ENCODE assay signal across 18 cellular contexts in the genomic region with DNA sequence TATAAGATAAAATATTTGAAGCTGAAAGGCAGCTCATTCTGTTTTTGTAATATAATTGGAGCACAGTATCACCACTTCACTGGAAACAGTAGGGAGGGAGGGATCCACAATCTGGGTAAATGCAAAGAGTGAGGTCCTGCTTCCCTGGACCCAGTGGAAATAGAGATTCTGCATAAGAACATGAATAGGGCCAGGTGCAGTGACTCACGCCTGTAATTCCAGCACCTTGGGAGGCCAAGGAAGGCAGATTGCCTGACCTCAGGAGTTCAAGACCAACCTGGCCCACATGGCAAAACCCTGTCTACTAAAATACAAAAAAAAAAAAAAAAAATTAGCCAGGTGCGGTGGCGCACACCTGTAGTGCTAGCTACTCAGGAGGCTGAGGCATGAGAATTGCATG.
A peak's percentile ranks its signal among the peaks of the same experiment; 100 is the strongest.
DNase-seq lines count a peak whose midpoint lies in the region; ATAC-seq and TF ChIP-seq lines count a peak whose summit lies in the region.
"Had no signal": no experiment of that assay in that cellular context is flagged by ENCODE, and none has a peak within 500 bp of the region (broad histone marks: within the 10 kb centered on the region; RNA-seq: fewer than 3 reads in every experiment).

No MANE protein-coding gene starts in this region.

- no peak for TF ChIP-seq EP300 in transverse colon (IDR thresholded peaks at IDR 0.05; ENCODE audit: low read depth)

- TF ChIP-seq CTCF in GM23338 (conservative IDR thresholded peaks at IDR 0.05; ENCODE audit: low read depth in 2 of 2) (no peak), parathyroid adenoma (IDR thresholded peaks at IDR 0.05) (no peak), transverse colon (IDR thresholded peaks at IDR 0.05) (no peak)

- H3K9me3 Mint-ChIP-seq in GM23338 = no peaks in the 10 kb centered on the region
- H3K9me3 Mint-ChIP-seq in activated T-cell treated with anti-CD3 and anti-CD28 coated beads, Interleukin-2, amount 50 U/mL, for 72 hours = no peaks in the 10 kb centered on the region
- H3K9me3 Mint-ChIP-seq: CD4-positive, alpha-beta T cell had no signal

- peaks cover 32% of the 10 kb centered on the region for H3K4me1 Mint-ChIP-seq in GM23338
- H3K4me1 Mint-ChIP-seq in activated T-cell treated with anti-CD3 and anti-CD28 coated beads, Interleukin-2, amount 50 U/mL, for 72 hours (ENCODE audit: low read depth) = no peaks in the 10 kb centered on the region
- H3K4me1 Mint-ChIP-seq: IgD-negative memory B cell had no signal

- peaks cover 4% of the 10 kb centered on the region; the same call in 1 of the 2 replicates for H3K9me2 ChIP-seq in GM23338 (ENCODE audit: insufficient read depth)

- H3F3A ChIP-seq in GM23338 (replicated peaks; ENCODE audit: low read depth) = peaks cover 3% of the 10 kb centered on the region; the same call in 1 of the 2 replicates

- no peaks in the 10 kb centered on the region; the same call in 1 of the 2 replicates for H4K20me1 ChIP-seq in GM23338 (replicated peaks; ENCODE audit: insufficient read depth)

- no peak overlapping the region for H3K27ac Mint-ChIP-seq in GM23338
- H3K27ac Mint-ChIP-seq in activated T-cell treated with anti-CD3 and anti-CD28 coated beads, Interleukin-2, amount 50 U/mL, for 72 hours = no peak overlapping the region
- H3K27ac Mint-ChIP-seq: CD4-positive, alpha-beta T cell; IgD-negative memory B cell had no signal

- H3K9ac ChIP-seq in parathyroid adenoma = no peak overlapping the region

- H3K27ac ChIP-seq in GM23338 (ENCODE audit: low read depth) (no peak overlapping the region), parathyroid adenoma (no peak overlapping the region), transverse colon (no peak overlapping the region)
- H3K27ac ChIP-seq: C4-2B, HL-60 had no signal

- no peak overlapping the region for H3K4me3 ChIP-seq in GM23338
- H3K4me3 ChIP-seq in parathyroid adenoma (ENCODE audit: low read depth, low read length) = no peak overlapping the region
- H3K4me3 ChIP-seq in transverse colon = no peak overlapping the region
- H3K4me3 ChIP-seq: HAP-1 had no signal

- no peak overlapping the region for H2AFZ ChIP-seq in GM23338
- peak overlapping the region; percentile 28 for H2AFZ ChIP-seq in parathyroid adenoma

- 50 to 67% methylated on average over 2 to 3 of the region's 3 CpGs for WGBS in transverse colon (ENCODE audit: low coverage in 1 of 2), 2 donors

- H3K36me3 Mint-ChIP-seq in GM23338 (ENCODE audit: low read depth) = 0 out of 3 replicates have a peak, but pooled peaks cover 3% of the 10 kb centered on the region
- H3K36me3 Mint-ChIP-seq in activated T-cell treated with anti-CD3 and anti-CD28 coated beads, Interleukin-2, amount 50 U/mL, for 72 hours (ENCODE audit: insufficient read depth in 2 of 2) = no peaks in the 10 kb centered on the region

- H3K79me2 ChIP-seq in GM23338 (replicated peaks; ENCODE audit: insufficient read depth) = no peaks in the 10 kb centered on the region; the same call in 1 of the 2 replicates
- H3K79me2 ChIP-seq in parathyroid adenoma = no peaks in the 10 kb centered on the region

- H3K27me3 ChIP-seq in GM23338 (ENCODE audit: insufficient read depth) (no peaks in the 10 kb centered on the region), parathyroid adenoma (ENCODE audit: control insufficient read depth, insufficient read depth, low read length) (no peaks in the 10 kb centered on the region), transverse colon (no peaks in the 10 kb centered on the region)

- TF ChIP-seq POLR2A in transverse colon (IDR thresholded peaks at IDR 0.05) = no peak

- no peak for DNase-seq in GM23338 (ENCODE audit: low spot score)
- DNase-seq in NCI-H69 (lab: John Stamatoyannopoulos, UW) = peak; percentile 48
- DNase-seq in cerebellum (ENCODE audit: low spot score) = peak; percentile 19
- no peak for DNase-seq in iPS-NIHi11 (ENCODE audit: low spot score)
- no peak for DNase-seq in transverse colon
- no peak for DNase-seq in activated T-cell treated with anti-CD3 and anti-CD28 coated beads, Interleukin-2, amount 50 U/mL, for 72 hours
- DNase-seq: ACHN; AML-193; Caco-2; CD4-positive, alpha-beta T cell; GF-D8; KBM-7 had no signal

- H3K36me3 ChIP-seq in GM23338 (ENCODE audit: insufficient read depth) = no peaks in the 10 kb centered on the region
- no peaks in the 10 kb centered on the region for H3K36me3 ChIP-seq in parathyroid adenoma (ENCODE audit: control insufficient read depth, insufficient read depth, low read length)
- H3K36me3 ChIP-seq in transverse colon = no peaks in the 10 kb centered on the region
- H3K36me3 ChIP-seq: HAP-1 had no signal

- H3K4me2 ChIP-seq in GM23338 = no peak overlapping the region
- no peak overlapping the region for H3K4me2 ChIP-seq in parathyroid adenoma (ENCODE audit: low read length)

- in situ Hi-C loops in transverse colon (cut with MboI; ENCODE audit: low pct_ligation_motif_present in 1 of 4, low pct_unique_long_range_greater_than_20kb in 1 of 4, low sequenced_read_pairs in 3 of 4) = no loop called here

- intact Hi-C loops in transverse colon (cut with DNase I; ENCODE audit: low total_unique reads) = no loop called here

- no peak overlapping the region for H3K4me3 Mint-ChIP-seq in GM23338
- H3K4me3 Mint-ChIP-seq in activated T-cell treated with anti-CD3 and anti-CD28 coated beads, Interleukin-2, amount 50 U/mL, for 72 hours = no peak overlapping the region
- H3K4me3 Mint-ChIP-seq: CD4-positive, alpha-beta T cell; IgD-negative memory B cell had no signal

- H3K4me1 ChIP-seq in GM23338 (ENCODE audit: insufficient read depth) (peaks cover 44% of the 10 kb centered on the region), parathyroid adenoma (no peaks in the 10 kb centered on the region), transverse colon (peaks cover 0 to 20% (median 13%) of the 10 kb centered on the region in 4 donors)

- no peaks in the 10 kb centered on the region for H3K9me3 ChIP-seq in parathyroid adenoma (ENCODE audit: control insufficient read depth, low read length)
- H3K9me3 ChIP-seq in transverse colon = no peaks in the 10 kb centered on the region
- H3K9me3 ChIP-seq: Caco-2, HAP-1 had no signal

- H3K27me3 Mint-ChIP-seq in GM23338 (ENCODE audit: insufficient read depth, low read depth, poor library complexity) = peaks cover 6% of the 10 kb centered on the region
- H3K27me3 Mint-ChIP-seq in activated T-cell treated with anti-CD3 and anti-CD28 coated beads, Interleukin-2, amount 50 U/mL, for 72 hours (ENCODE audit: low read depth) = peaks cover 24% of the 10 kb centered on the region

- ATAC-seq in GM23338 = peak; percentile 46; the same call in 2 of the 3 replicates
- ATAC-seq in activated T-cell treated with anti-CD3 and anti-CD28 coated beads, Interleukin-2, amount 50 U/mL, for 72 hours (replicated peaks in 1 of 2) = no peak
- ATAC-seq: HepG2 had no signal

TF ChIP-seq in GM23338, 12 proteins besides CTCF, POLR2A, EP300 and RAD21 (continues in another document):
- TF ChIP-seq NANOG (IDR thresholded peaks at IDR 0.05; ENCODE audit: borderline replicate concordance) = no peak
- TF ChIP-seq, protein P1, sequence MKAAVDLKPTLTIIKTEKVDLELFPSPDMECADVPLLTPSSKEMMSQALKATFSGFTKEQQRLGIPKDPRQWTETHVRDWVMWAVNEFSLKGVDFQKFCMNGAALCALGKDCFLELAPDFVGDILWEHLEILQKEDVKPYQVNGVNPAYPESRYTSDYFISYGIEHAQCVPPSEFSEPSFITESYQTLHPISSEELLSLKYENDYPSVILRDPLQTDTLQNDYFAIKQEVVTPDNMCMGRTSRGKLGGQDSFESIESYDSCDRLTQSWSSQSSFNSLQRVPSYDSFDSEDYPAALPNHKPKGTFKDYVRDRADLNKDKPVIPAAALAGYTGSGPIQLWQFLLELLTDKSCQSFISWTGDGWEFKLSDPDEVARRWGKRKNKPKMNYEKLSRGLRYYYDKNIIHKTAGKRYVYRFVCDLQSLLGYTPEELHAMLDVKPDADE (IDR thresholded peaks at IDR 0.05) = no peak
- no peak for TF ChIP-seq CREB1 (CRISPR knock-in tag; IDR thresholded peaks at IDR 0.05; ENCODE audit: low read depth)
- TF ChIP-seq REST (IDR thresholded peaks at IDR 0.05; ENCODE audit: unreplicated experiment) = no peak
- TF ChIP-seq POLR2AphosphoS5 (IDR thresholded peaks at IDR 0.05; ENCODE audit: low read depth) = no peak
- TF ChIP-seq ZNF331 (CRISPR knock-in tag; IDR thresholded peaks at IDR 0.05; ENCODE audit: low read depth) = no peak
- TF ChIP-seq STAT1 (IDR thresholded peaks at IDR 0.05; ENCODE audit: unreplicated experiment) = no peak

Comparison
In these comparisons a context has a peak if more than half of its experiments do, and no peak if none do; other contexts are left out.
1. DNase-seq: peak in NCI-H69 (single experiment) and cerebellum (single experiment); none in GM23338 (single experiment), iPS-NIHi11 (single experiment), transverse colon (single experiment) and activated T-cell treated with anti-CD3 and anti-CD28 coated beads, Interleukin-2, amount 50 U/mL, for 72 hours (0 of 2).